32 cellular contexts compared by ENCODE assay signal in the genomic region with DNA sequence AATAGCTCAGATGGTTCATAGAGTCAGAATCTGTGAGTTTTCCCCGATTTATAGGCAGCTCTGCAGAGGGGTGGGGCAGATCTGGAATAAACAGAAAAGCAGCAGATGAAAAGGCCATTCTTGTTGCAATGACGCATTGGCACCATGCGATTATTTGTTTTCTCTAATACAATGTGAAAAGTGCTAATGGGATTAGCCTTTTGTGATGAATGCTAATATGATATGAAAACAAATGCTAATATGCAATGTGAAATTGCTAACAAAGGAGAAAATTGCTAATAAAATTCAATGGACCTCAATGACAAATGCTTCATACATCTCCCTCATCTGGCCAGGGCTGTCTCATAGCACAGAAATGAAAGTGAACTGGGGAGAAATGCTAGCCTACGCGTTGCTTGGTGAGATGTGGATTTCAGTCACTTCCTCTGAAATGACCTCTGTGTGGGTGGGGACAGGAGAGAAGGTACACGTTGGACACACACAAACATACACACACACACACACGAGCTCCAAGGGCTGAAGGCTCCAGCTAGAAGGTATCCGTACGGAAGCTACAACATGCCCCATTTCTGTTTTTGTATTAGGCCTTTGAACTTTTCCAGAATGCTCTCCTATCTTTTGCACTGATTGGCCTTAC.
DNase-seq lines count a peak whose midpoint lies in the region; ATAC-seq, FAIRE-seq and TF ChIP-seq lines count a peak whose summit lies in the region.
"Had no signal": no experiment of that assay in that cellular context is flagged by ENCODE, and none has a peak within 500 bp of the region (broad histone marks: within the 10 kb centered on the region; RNA-seq: fewer than 3 reads in every experiment).

No MANE protein-coding gene starts in this region.

- no peak for TF ChIP-seq RAD21 in K562 (CRISPR knock-in tag; conservative IDR thresholded peaks at IDR 0.05 in 1 of 2, IDR thresholded peaks at IDR 0.05 in 1 of 2)

- H2AFZ ChIP-seq in K562 (ENCODE audit: low read depth, low read length) = no peak overlapping the region

- ATAC-seq in GM19395 (IDR thresholded peaks at IDR 0.05; ENCODE audit: unreplicated experiment) (peak; percentile 56), K562 (no peak), esophagus mucosa (no peak)
- ATAC-seq: naive thymus-derived CD4-positive, alpha-beta T cell; stimulated activated naive CD8-positive, alpha-beta T cell treated with anti-CD3 and anti-CD28 coated beads, Interleukin-15, amount 100 ng/mL, for 72 hours had no signal

- no peak for TF ChIP-seq POLR2A in K562 (conservative IDR thresholded peaks at IDR 0.05)

- no peak overlapping the region for H3K27ac ChIP-seq in K562 (ENCODE audit: extremely low read depth, low read depth, low read length)
- peak overlapping the region; percentile 17 for H3K27ac ChIP-seq in substantia nigra (ENCODE audit: low read depth, low read length, poor library complexity, severe bottlenecking)
- H3K27ac ChIP-seq: adrenal gland, BLaER1, brain microvascular endothelial cell, epithelial cell of prostate, skin epidermis, transverse colon had no signal

- no peaks in the 10 kb centered on the region for H3K9me1 ChIP-seq in K562 (ENCODE audit: control insufficient read depth, insufficient read depth, low read length)

- H3K79me2 ChIP-seq in K562 (ENCODE audit: control insufficient read depth, insufficient read depth, low read length) = no peaks in the 10 kb centered on the region; the same call in 2 of the 3 replicates

- H3K9me3 ChIP-seq in K562 (replicated peaks; ENCODE audit: control insufficient read depth, insufficient read depth, low read depth, low read length) = no peaks in the 10 kb centered on the region
- H3K9me3 ChIP-seq: adrenal gland, BLaER1, Caco-2, transverse colon had no signal

- POLR2A ChIA-PET in K562 (lab: Yijun Ruan, JAX) = no interaction called here

- no peaks in the 10 kb centered on the region for H3K36me3 ChIP-seq in K562 (ENCODE audit: control insufficient read depth, insufficient read depth, low read length)
- H3K36me3 ChIP-seq: adrenal gland, BLaER1, brain microvascular endothelial cell, transverse colon had no signal

- H3K9ac ChIP-seq in K562 (ENCODE audit: insufficient read depth in 1 of 2, low read depth in 2 of 2, low read length in 2 of 2) = no peak overlapping the region
- H3K9ac ChIP-seq: BLaER1 had no signal

- in situ Hi-C loops in K562 (cut with MboI) = no loop called here

- no TSS peak for BruUV-seq in K562 (replicated peaks; lab: Mats Ljungman, UMichigan)

- no peak for TF ChIP-seq CTCF in GM12865 (IDR thresholded peaks at IDR 0.05; ENCODE audit: insufficient read depth, low read depth, low read length, missing control alignments)
- TF ChIP-seq CTCF in K562 (IDR thresholded peaks at IDR 0.05 in 2 of 3, conservative IDR thresholded peaks at IDR 0.05 in 1 of 3; ENCODE audit: insufficient read depth in 2 of 3, low read depth in 1 of 3, low read length in 3 of 3) = no peak

- H4K20me1 ChIP-seq in K562 (replicated peaks; ENCODE audit: control insufficient read depth, insufficient read depth, low read length) = peaks cover 18% of the 10 kb centered on the region; the same call in 1 of the 2 replicates
- H4K20me1 ChIP-seq: BLaER1 had no signal

- H3K4me3 ChIP-seq in GM12865 (ENCODE audit: low read depth, low read length) (no peak overlapping the region), K562 (no peak overlapping the region)
- H3K4me3 ChIP-seq: adrenal gland, BLaER1, skin epidermis, transverse colon had no signal

- DNase-seq in GM12865 (ENCODE audit: low read depth) (peak; percentile 49), K562 (ENCODE audit: extremely low read depth in 1 of 4, low spot score in 3 of 4) (no peak), substantia nigra (lab: John Stamatoyannopoulos, UW) (no peak), NCI-H2029 (lab: John Stamatoyannopoulos, UW) (no peak), NAMALWA (ENCODE audit: low spot score) (no peak)
- DNase-seq: activated CD4-positive, alpha-beta T cell treated with anti-CD3 and anti-CD28 coated beads, Interleukin-2, amount 10 ng/mL, durations not matched to agents 24 days and 14 days; activated naive CD4-positive, alpha-beta T cell treated with anti-CD3 and anti-CD28 coated beads for 36 hours; activated T-cell treated with anti-CD3 and anti-CD28 coated beads, Interleukin-2, amount 50 U/mL, for 24 hours; adrenal gland; brain microvascular endothelial cell; Caco-2; DMS79; effector CD4-positive, alpha-beta T cell; GF-D8; HFFc6; kidney; midbrain; naive thymus-derived CD4-positive, alpha-beta T cell; NCI-H1092; NCI-H187; NCI-H526 treated with DMSO at 0.1 percent for 48 hours; SIG-M5; stimulated activated naive CD8-positive, alpha-beta T cell treated with anti-CD3 and anti-CD28 coated beads, Interleukin-15, amount 100 ng/mL, for 72 hours; SW 1271; T1000; transverse colon had no signal

- CTCF ChIA-PET in K562 (lab: Yijun Ruan, JAX; ENCODE audit: low intra/inter-chr PET ratio) = no interaction called here

- FAIRE-seq in K562 (lab: Jason Lieb, UNC) = no peak
- FAIRE-seq: kidney, RCC 7860 had no signal

- WGBS in K562 (ENCODE audit: insufficient coverage, low coverage, missing lambda C conversion rate) = 46% methylated on average over 9 of the region's 9 CpGs

- no peak for TF ChIP-seq EP300 in K562 (IDR thresholded peaks at IDR 0.05; ENCODE audit: low read length)

- no peak overlapping the region for H3K4me2 ChIP-seq in K562 (ENCODE audit: insufficient read depth, low read length)
- H3K4me2 ChIP-seq: BLaER1 had no signal

- intact Hi-C loops in K562 (cut with micrococcal nuclease) = no loop called here

- no peaks in the 10 kb centered on the region for H3K27me3 ChIP-seq in K562 (ENCODE audit: control insufficient read depth in 2 of 2, insufficient read depth in 2 of 2, low read length in 2 of 2)
- H3K27me3 ChIP-seq: adrenal gland, BLaER1, brain microvascular endothelial cell, transverse colon had no signal

- peaks cover 0 to under 1% of the 10 kb centered on the region in 2 experiments; a peak in 2 of 5 replicates for H3K4me1 ChIP-seq in K562 (replicated peaks in 1 of 2; ENCODE audit: control insufficient read depth in 2 of 2, insufficient read depth in 2 of 2, low read length in 2 of 2)
- H3K4me1 ChIP-seq: adrenal gland, BLaER1, Caco-2 had no signal

TF ChIP-seq in K562, 482 proteins besides CTCF, POLR2A, EP300 and RAD21:
- no peak for TF ChIP-seq SRSF1 (IDR thresholded peaks at IDR 0.05; ENCODE audit: low read depth, low read length)
- 0 out of 2 replicates have a peak, but pooled peaks have one; percentile 15 for TF ChIP-seq EGR1 (conservative IDR thresholded peaks at IDR 0.05)
- no peak for TF ChIP-seq BRF2 (IDR thresholded peaks at IDR 0.05; ENCODE audit: borderline replicate concordance, insufficient read depth, insufficient read length)
